9 cellular contexts compared by ENCODE assay signal in genomic region chr12:6699989-6700645, GRCh38. TPM values are rescaled to one million over a fixed set of nuclear protein-coding genes. Genes with fewer than 3 reads are reported as not detected.
DNase-seq lines count a peak whose midpoint lies in the region; ATAC-seq, FAIRE-seq and TF ChIP-seq lines count a peak whose summit lies in the region.
"Had no signal": no experiment of that assay in that cellular context is flagged by ENCODE, and none has a peak within 500 bp of the region (broad histone marks: within the 10 kb centered on the region; RNA-seq: fewer than 3 reads in every experiment).

No MANE protein-coding gene starts in this region.

- no peak for TF ChIP-seq CTCF in gastroesophageal sphincter (IDR thresholded peaks at IDR 0.05)
- no peak for TF ChIP-seq CTCF in psoas muscle (IDR thresholded peaks at IDR 0.05)

- intact Hi-C loops in psoas muscle (cut with DNase I): no loop called here

- H3K27me3 ChIP-seq in gastroesophageal sphincter (peaks cover 100% of the 10 kb centered on the region), psoas muscle (ENCODE audit: insufficient read depth in 3 of 3, low read length in 2 of 3) (peaks cover 0 to 94% (median 34%) of the 10 kb centered on the region in 3 donors)

- DNase-seq in NCI-H345 (lab: John Stamatoyannopoulos, UW): peak; percentile 16
- no peak for DNase-seq in NCI-H345 treated with DMSO at 0.1 percent for 48 hours (lab: John Stamatoyannopoulos, UW; ENCODE audit: unreplicated experiment)
- DNase-seq in activated CD8-positive, alpha-beta memory T cell treated with anti-CD3 and anti-CD28 coated beads, Interleukin-2, amount 50 U/mL, for 48 hours: peak; percentile 64
- no peak for DNase-seq in psoas muscle
- DNase-seq in GM19240 (ENCODE audit: insufficient read length, low spot score): no peak
- no peak for DNase-seq in GM19239 (ENCODE audit: insufficient read length, low spot score)
- DNase-seq: DND-41 had no signal

- H3K9me3 ChIP-seq in gastroesophageal sphincter (no peaks in the 10 kb centered on the region), psoas muscle (no peaks in the 10 kb centered on the region)

- H3K27ac ChIP-seq in gastroesophageal sphincter (peak overlapping the region in 2 of 4 donors; percentile 14 to 41), psoas muscle (no peak overlapping the region)

- FAIRE-seq in GM19239 (lab: Jason Lieb, UNC): no peak

- H3K4me3 ChIP-seq in gastroesophageal sphincter: peak overlapping the region; percentile 12 to 62
- H3K4me3 ChIP-seq in psoas muscle: peak overlapping the region; percentile 55

- H3K36me3 ChIP-seq in gastroesophageal sphincter: no peaks in the 10 kb centered on the region
- no peaks in the 10 kb centered on the region for H3K36me3 ChIP-seq in psoas muscle (ENCODE audit: insufficient read depth in 1 of 2, low read depth in 1 of 2)

- WGBS in gastroesophageal sphincter (ENCODE audit: low coverage in 1 of 2), 2 donors: 0% methylated on average over 3 of the region's 65 CpGs
- 1% methylated on average over 19 to 65 of the region's 65 CpGs for WGBS in psoas muscle, 3 donors

- H3K4me1 ChIP-seq in gastroesophageal sphincter: peaks cover 0 to 19% (median 14%) of the 10 kb centered on the region in 3 donors
- no peaks in the 10 kb centered on the region for H3K4me1 ChIP-seq in psoas muscle

- TF ChIP-seq EP300 in gastroesophageal sphincter (IDR thresholded peaks at IDR 0.05): no peak

- no peak for TF ChIP-seq POLR2A in gastroesophageal sphincter (IDR thresholded peaks at IDR 0.05)

- ATAC-seq in gastroesophageal sphincter: peak; percentile 51
- peak in 2 of 4 donors; percentile 26 to 35 for ATAC-seq in psoas muscle
- ATAC-seq in HG03342 (IDR thresholded peaks at IDR 0.05; ENCODE audit: unreplicated experiment): no peak

RNA-seq across cellular contexts. Expression of gene PIANP, which starts 0.5 kb away (rescaled TPM):
- 1 to 10 TPM in 1 of 4 donors, under 1 TPM in 3; 0.46 to 1.2 (median 0.73) TPM for total RNA-seq in gastroesophageal sphincter
- total RNA-seq in psoas muscle: under 1 TPM in 3 of 4 donors, not detected in 1; 0.10 to 0.17 (median 0.15) TPM
- under 1 TPM in 2 of 3 donors, not detected in 1; 0.17 to 0.21 TPM for polyA plus RNA-seq in psoas muscle

RNA-seq across cellular contexts. Expression of gene ZNF384, which starts 10.9 kb away (rescaled TPM):
- total RNA-seq in gastroesophageal sphincter (10 to 100 TPM; 26.1 to 57.5 (median 43.6) TPM), psoas muscle (10 to 100 TPM; 25.4 to 37.9 (median 27.9) TPM)
- polyA plus RNA-seq in psoas muscle: 10 to 100 TPM; 22.0 to 44.9 (median 23.8) TPM

RNA-seq across cellular contexts. Expression of gene COPS7A, which starts 23.7 kb away (rescaled TPM):
- total RNA-seq in gastroesophageal sphincter (10 to 100 TPM; 54.4 to 69.5 (median 55.4) TPM), psoas muscle (10 to 100 TPM; 72.3 to 86.2 (median 77.1) TPM)
- polyA plus RNA-seq in psoas muscle: 100 to 1,000 TPM in 2 of 3 donors, 10 to 100 TPM in 1; 79.2 to 157 (median 104) TPM

RNA-seq across cellular contexts. Expression of gene ING4, which starts 37.2 kb away (rescaled TPM):
- total RNA-seq in gastroesophageal sphincter: 10 to 100 TPM; 43.2 to 63.8 (median 54.3) TPM
- 10 to 100 TPM; 12.7 to 29.6 (median 16.9) TPM for total RNA-seq in psoas muscle
- polyA plus RNA-seq in psoas muscle: 10 to 100 TPM; 20.7 to 35.6 (median 25.7) TPM

RNA-seq across cellular contexts. Expression of gene MLF2, which starts 52.8 kb away (rescaled TPM):
- total RNA-seq in gastroesophageal sphincter: 100 to 1,000 TPM; 140 to 290 (median 216) TPM
- 100 to 1,000 TPM; 104 to 188 (median 132) TPM for total RNA-seq in psoas muscle
- polyA plus RNA-seq in psoas muscle: 100 to 1,000 TPM; 113 to 245 (median 176) TPM

Comparison
In these comparisons a context has a peak if more than half of its experiments do, and no peak if none do; other contexts are left out.
1. DNase-seq: peak in NCI-H345 (single experiment) and activated CD8-positive, alpha-beta memory T cell treated with anti-CD3 and anti-CD28 coated beads, Interleukin-2, amount 50 U/mL, for 48 hours (single experiment); none in NCI-H345 treated with DMSO at 0.1 percent for 48 hours (single experiment), psoas muscle (0 of 2), GM19240 (single experiment) and GM19239 (single experiment).